In the genomic region with DNA sequence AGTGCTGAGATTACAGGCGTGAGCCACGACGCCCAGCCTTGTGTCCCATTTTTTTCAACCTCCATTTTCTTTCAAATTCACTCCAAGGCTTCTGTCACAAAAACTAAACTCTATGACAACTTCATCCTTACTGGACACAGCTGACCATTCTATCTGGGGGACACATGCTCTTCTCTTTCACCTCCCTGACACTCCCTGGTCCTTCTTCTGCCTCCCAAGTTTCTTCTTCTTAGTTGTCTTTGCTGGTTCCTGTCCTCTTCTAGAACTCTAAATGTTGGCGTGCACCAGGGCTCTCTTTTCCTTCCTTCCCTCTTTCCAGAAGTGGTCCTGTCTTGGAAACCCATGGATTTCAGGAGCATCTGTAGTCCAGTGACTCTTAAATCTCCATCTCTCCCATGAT, we compare ENCODE assay signal across 21 cellular contexts. TPM values are rescaled to one million over a fixed set of nuclear protein-coding genes. Genes with fewer than 3 reads are reported as not detected.
DNase-seq lines count a peak whose midpoint lies in the region; ATAC-seq and TF ChIP-seq lines count a peak whose summit lies in the region.
"Had no signal": no experiment of that assay in that cellular context is flagged by ENCODE, and none has a peak within 500 bp of the region (broad histone marks: within the 10 kb centered on the region; RNA-seq: fewer than 3 reads in every experiment).

No MANE protein-coding gene starts in this region.

- intact Hi-C loops in activated CD4-positive, alpha-beta T cell treated with anti-CD3 and anti-CD28 coated beads for 36 hours (cut with DNase I, micrococcal nuclease), result no loop called here
- intact Hi-C loops in Calu3 (cut with micrococcal nuclease; ENCODE audit: unreplicated experiment), result loop anchor here (10.0 kb wide), 1 partner anchor 192 kb away; the partner anchor contains the start of gene MYL12A
- intact Hi-C loops in CD8-positive, alpha-beta T cell (cut with DNase I, micrococcal nuclease), result no loop called here

- TF ChIP-seq CTCF in Calu3 (IDR thresholded peaks at IDR 0.05; ENCODE audit: unreplicated experiment) (no peak), endodermal cell (conservative IDR thresholded peaks at IDR 0.05) (no peak)
- no peak for TF ChIP-seq CTCF in CD8-positive, alpha-beta T cell (IDR thresholded peaks at IDR 0.05)

- no peaks in the 10 kb centered on the region for H3K36me3 ChIP-seq in endodermal cell (ENCODE audit: control insufficient read depth, insufficient read depth, low read length)
- H3K36me3 ChIP-seq in CD8-positive, alpha-beta T cell (ENCODE audit: insufficient read depth, low read length), result no peaks in the 10 kb centered on the region

- H3K4me1 ChIP-seq in endodermal cell (ENCODE audit: control insufficient read depth, insufficient read depth, low read length), result no peaks in the 10 kb centered on the region
- peaks cover 24% of the 10 kb centered on the region for H3K4me1 ChIP-seq in CD8-positive, alpha-beta T cell (ENCODE audit: insufficient read depth, low read length)

- H3K27me3 Mint-ChIP-seq in activated CD4-positive, alpha-beta T cell treated with anti-CD3 and anti-CD28 coated beads for 36 hours, result no peaks in the 10 kb centered on the region
- no peaks in the 10 kb centered on the region for H3K27me3 Mint-ChIP-seq in Calu3 (ENCODE audit: unreplicated experiment)
- peaks cover 3% of the 10 kb centered on the region for H3K27me3 Mint-ChIP-seq in endodermal cell (ENCODE audit: insufficient read depth)
- no peaks in the 10 kb centered on the region for H3K27me3 Mint-ChIP-seq in CD8-positive, alpha-beta T cell (ENCODE audit: low read depth)

- H3K27ac Mint-ChIP-seq in activated CD4-positive, alpha-beta T cell treated with anti-CD3 and anti-CD28 coated beads for 36 hours, result peak overlapping the region; percentile 8
- H3K27ac Mint-ChIP-seq in Calu3 (ENCODE audit: unreplicated experiment) (peak overlapping the region; percentile 90), endodermal cell (no peak overlapping the region)
- H3K27ac Mint-ChIP-seq in CD8-positive, alpha-beta T cell, result no peak overlapping the region

- no peaks in the 10 kb centered on the region for H3K36me3 Mint-ChIP-seq in activated CD4-positive, alpha-beta T cell treated with anti-CD3 and anti-CD28 coated beads for 36 hours (ENCODE audit: low read depth)
- H3K36me3 Mint-ChIP-seq in Calu3 (ENCODE audit: insufficient read depth, unreplicated experiment) (peaks cover 40% of the 10 kb centered on the region), endodermal cell (ENCODE audit: low read depth) (peaks cover 4% of the 10 kb centered on the region)
- no peaks in the 10 kb centered on the region for H3K36me3 Mint-ChIP-seq in CD8-positive, alpha-beta T cell

- peaks cover 17% of the 10 kb centered on the region for H3K9me3 ChIP-seq in endodermal cell (ENCODE audit: control insufficient read depth, low read length)
- no peaks in the 10 kb centered on the region for H3K9me3 ChIP-seq in CD8-positive, alpha-beta T cell (ENCODE audit: low read length)

- no peak for ATAC-seq in activated CD4-positive, alpha-beta T cell treated with anti-CD3 and anti-CD28 coated beads for 36 hours
- ATAC-seq in CD8-positive, alpha-beta T cell, result no peak
- ATAC-seq: HCT116 had no signal

- H3K9me3 Mint-ChIP-seq in activated CD4-positive, alpha-beta T cell treated with anti-CD3 and anti-CD28 coated beads for 36 hours (ENCODE audit: low read depth), result peaks cover 3% of the 10 kb centered on the region
- peaks cover 12% of the 10 kb centered on the region for H3K9me3 Mint-ChIP-seq in Calu3 (ENCODE audit: low read depth, unreplicated experiment)
- H3K9me3 Mint-ChIP-seq in endodermal cell, result peaks cover 16% of the 10 kb centered on the region
- H3K9me3 Mint-ChIP-seq in CD8-positive, alpha-beta T cell, result peaks cover 5% of the 10 kb centered on the region

- peak overlapping the region; percentile 44 for H3K4me3 ChIP-seq in endodermal cell (ENCODE audit: low read length)
- H3K4me3 ChIP-seq in CD8-positive, alpha-beta T cell (ENCODE audit: low read depth, low read length), result no peak overlapping the region

- H3K27ac ChIP-seq in endodermal cell (ENCODE audit: low read depth, low read length), result no peak overlapping the region
- no peak overlapping the region for H3K27ac ChIP-seq in CD8-positive, alpha-beta T cell (ENCODE audit: low read depth, low read length)

- BruUV-seq in Calu3 (replicated peaks; lab: Mats Ljungman, UMichigan), result no TSS peak

- DNase-seq in activated CD4-positive, alpha-beta T cell treated with anti-CD3 and anti-CD28 coated beads for 36 hours, result no peak
- DNase-seq in activated CD4-positive, alpha-beta T cell treated with anti-CD3 and anti-CD28 coated beads, Interleukin-2, amount 50 U/mL, for 1 hour, result no peak
- no peak for DNase-seq in Calu3
- DNase-seq in endodermal cell, result peak; percentile 25
- DNase-seq in stimulated activated CD8-positive, alpha-beta memory T cell treated with anti-CD3 and anti-CD28 coated beads, Interleukin-4, amount 100 ng/mL, for 48 hours, result peak; percentile 10
- DNase-seq in NCI-H2227 (lab: John Stamatoyannopoulos, UW; ENCODE audit: unreplicated experiment), result no peak
- DNase-seq in CD8-positive, alpha-beta T cell, result no peak
- DNase-seq in activated CD4-positive, alpha-beta T cell treated with anti-CD3 and anti-CD28 coated beads, Interleukin-2, amount 50 U/mL, for 48 hours, result no peak
- DNase-seq: 8988T, AML-193, C1 segment of cervical spinal cord, DMS79, KBM-7, MM.1S, NCI-H1048, NCI-H1417 treated with DMSO at 0.1 percent for 48 hours, NCI-H187, NCI-H446 treated with DMSO at 0.1 percent for 48 hours, NCI-H526 treated with DMSO at 0.1 percent for 48 hours, Right ventricle myocardium superior had no signal

- POLR2A ChIA-PET in activated CD4-positive, alpha-beta T cell treated with anti-CD3 and anti-CD28 coated beads for 36 hours (lab: Charles Lee), result no interaction called here
- POLR2A ChIA-PET in CD8-positive, alpha-beta T cell (lab: Charles Lee), result interaction anchor here (1.3 kb wide), 1 partner anchor 40 kb away, joined by 4 read pairs; the partner anchor contains the start of gene LPIN2

- no peak overlapping the region for H3K9ac ChIP-seq in endodermal cell (ENCODE audit: extremely low read depth, low read length, poor library complexity, severe bottlenecking)

- peaks cover 41% of the 10 kb centered on the region for H3K4me1 Mint-ChIP-seq in activated CD4-positive, alpha-beta T cell treated with anti-CD3 and anti-CD28 coated beads for 36 hours
- H3K4me1 Mint-ChIP-seq in Calu3 (ENCODE audit: low read depth, unreplicated experiment), result peaks cover 48% of the 10 kb centered on the region
- H3K4me1 Mint-ChIP-seq in endodermal cell, result peaks cover 22% of the 10 kb centered on the region
- H3K4me1 Mint-ChIP-seq in CD8-positive, alpha-beta T cell (ENCODE audit: low read depth), result peaks cover 35% of the 10 kb centered on the region

- CTCF ChIA-PET in activated CD4-positive, alpha-beta T cell treated with anti-CD3 and anti-CD28 coated beads for 36 hours (lab: Charles Lee), result interaction anchor here (0.7 to 1.3 kb wide), 2 partner anchors 8 to 181 kb away, joined by 4 read pairs; no protein-coding TSS in a partner anchor
- CTCF ChIA-PET in Calu3 (lab: Charles Lee), result no interaction called here
- CTCF ChIA-PET in CD8-positive, alpha-beta T cell (lab: Charles Lee), result interaction anchor here (1.1 to 2.3 kb wide), 2 partner anchors 10 to 99 kb away, joined by 3 to 7 read pairs; no protein-coding TSS in a partner anchor

- H3K27me3 ChIP-seq in endodermal cell (ENCODE audit: control insufficient read depth, insufficient read depth, low read length, poor library complexity, severe bottlenecking), result no peaks in the 10 kb centered on the region
- no peaks in the 10 kb centered on the region for H3K27me3 ChIP-seq in CD8-positive, alpha-beta T cell (ENCODE audit: insufficient read depth, low read length)

- WGBS in endodermal cell (ENCODE audit: insufficient coverage in 1 of 2, insufficient read length in 1 of 2), 2 experiments, result 95 to 100% methylated on average over 4 of the region's 4 CpGs

- no peak overlapping the region for H3K4me3 Mint-ChIP-seq in activated CD4-positive, alpha-beta T cell treated with anti-CD3 and anti-CD28 coated beads for 36 hours
- H3K4me3 Mint-ChIP-seq in Calu3 (ENCODE audit: low read depth, unreplicated experiment) (no peak overlapping the region), endodermal cell (no peak overlapping the region)
- H3K4me3 Mint-ChIP-seq in CD8-positive, alpha-beta T cell, result no peak overlapping the region

RNA-seq across cellular contexts. Expression of gene LPIN2, which starts 40.1 kb away (rescaled TPM):
- 10 to 100 TPM; 82.6 to 95.3 TPM for total RNA-seq in activated CD4-positive, alpha-beta T cell treated with anti-CD3 and anti-CD28 coated beads for 36 hours
- total RNA-seq in Calu3 (2022) (15.7 and 15.9 TPM in 2 replicates), endodermal cell (10 to 100 TPM; 22.9 to 31.8 TPM)
- polyA plus RNA-seq in endodermal cell (2013, experiment 1 of 2), result 22.0 TPM
- 24.4 TPM for polyA plus RNA-seq in endodermal cell (2013, experiment 2 of 2)
- 10 to 100 TPM; 50.3 to 50.9 TPM for total RNA-seq in CD8-positive, alpha-beta T cell

Comparison
In these comparisons a context has a peak if more than half of its experiments do, and no peak if none do; other contexts are left out.
1. DNase-seq: peak in endodermal cell (single experiment) and stimulated activated CD8-positive, alpha-beta memory T cell treated with anti-CD3 and anti-CD28 coated beads, Interleukin-4, amount 100 ng/mL, for 48 hours (single experiment); none in activated CD4-positive, alpha-beta T cell treated with anti-CD3 and anti-CD28 coated beads for 36 hours (single experiment), activated CD4-positive, alpha-beta T cell treated with anti-CD3 and anti-CD28 coated beads, Interleukin-2, amount 50 U/mL, for 1 hour (single experiment), Calu3 (single experiment), NCI-H2227 (single experiment), CD8-positive, alpha-beta T cell (0 of 7) and activated CD4-positive, alpha-beta T cell treated with anti-CD3 and anti-CD28 coated beads, Interleukin-2, amount 50 U/mL, for 48 hours (0 of 2).
2. H3K27ac Mint-ChIP-seq: peak in activated CD4-positive, alpha-beta T cell treated with anti-CD3 and anti-CD28 coated beads for 36 hours (single experiment) and Calu3 (single experiment); none in endodermal cell (single experiment) and CD8-positive, alpha-beta T cell (single experiment).